In genomic region chr7:52088008-52088787, GRCh38 we compare ENCODE assay signal across 15 cellular contexts.
DNase-seq lines count a peak whose midpoint lies in the region; ATAC-seq, FAIRE-seq and TF ChIP-seq lines count a peak whose summit lies in the region.
"Had no signal": no experiment of that assay in that cellular context is flagged by ENCODE, and none has a peak within 500 bp of the region (broad histone marks: within the 10 kb centered on the region; RNA-seq: fewer than 3 reads in every experiment).

No MANE protein-coding gene starts in this region.

- H3K27ac ChIP-seq in HepG2 (ENCODE audit: extremely low read length, insufficient read depth, low read length) (no peak overlapping the region), right lobe of liver (no peak overlapping the region), breast epithelium (no peak overlapping the region), uterus (no peak overlapping the region)
- H3K27ac ChIP-seq: A549, thoracic aorta had no signal

- H3K79me2 ChIP-seq in HepG2 (ENCODE audit: insufficient read depth, low read length), result no peaks in the 10 kb centered on the region

- DNase-seq in HepG2 (ENCODE audit: low spot score) (no peak), right lobe of liver (no peak), occipital lobe (lab: John Stamatoyannopoulos, UW) (peak; percentile 16), mucosa of gallbladder (ENCODE audit: low spot score) (no peak), breast epithelium (ENCODE audit: low spot score in 2 of 2) (no peak), uterus (no peak)
- DNase-seq: activated CD4-positive, alpha-beta T cell treated with anti-CD3 and anti-CD28 coated beads for 36 hours; activated T-cell treated with anti-CD3 and anti-CD28 coated beads, Interleukin-2, amount 50 U/mL, for 24 hours; mucosa of descending colon; T-cell had no signal

- H3K4me3 ChIP-seq in HepG2 (replicated peaks in 1 of 3; ENCODE audit: insufficient read depth in 1 of 3, low read depth in 2 of 3, low read length in 3 of 3) (no peak overlapping the region), right lobe of liver (no peak overlapping the region), iPS-11a (ENCODE audit: low read depth, low read length) (peak overlapping the region; percentile 21), breast epithelium (peak overlapping the region in 1 of 3 donors; percentile 43), uterus (no peak overlapping the region)
- H3K4me3 ChIP-seq: A549, mucosa of descending colon, thoracic aorta had no signal

- TF ChIP-seq RAD21 in HepG2 (CRISPR knock-in tag; IDR thresholded peaks at IDR 0.05), result no peak

- in situ Hi-C loops in HepG2 (cut with HindIII; ENCODE audit: extremely low pct_ligation_motif_present, low pct_unique_long_range_greater_than_20kb), result no loop called here

- no peak for FAIRE-seq in HepG2 (lab: Jason Lieb, UNC)
- FAIRE-seq: A549, frontal cortex had no signal

- no peak for TF ChIP-seq POLR2A in HepG2 (IDR thresholded peaks at IDR 0.05; ENCODE audit: insufficient read depth in 1 of 2, low read depth in 2 of 2, low read length in 2 of 2)
- no peak for TF ChIP-seq POLR2A in right lobe of liver (IDR thresholded peaks at IDR 0.05)
- TF ChIP-seq POLR2A in breast epithelium (IDR thresholded peaks at IDR 0.05), result no peak
- no peak for TF ChIP-seq POLR2A in uterus (IDR thresholded peaks at IDR 0.05)

- no peak overlapping the region; the same call in 1 of the 2 replicates for H3K4me2 ChIP-seq in HepG2 (ENCODE audit: low read depth, low read length)
- H3K4me2 ChIP-seq: A549 had no signal

- intact Hi-C loops in HepG2 (cut with micrococcal nuclease; ENCODE audit: unreplicated experiment) (loop anchor here (2.0 kb wide), 1 partner anchor 657 kb away; no protein-coding TSS in a partner anchor), right lobe of liver (cut with DNase I) (no loop called here), breast epithelium (cut with DNase I; ENCODE audit: low total_unique reads) (no loop called here), uterus (cut with DNase I; ENCODE audit: low total_unique reads) (no loop called here)

- whole genome bisulfite sequencing in HepG2 (ENCODE audit: low lambda C conversion rate), result 55% methylated on average over 31 of the region's 44 CpGs
- WGBS in right lobe of liver (ENCODE audit: insufficient coverage, low coverage, low lambda C conversion rate, missing lambda C conversion rate), result 10% methylated on average over 27 of the region's 44 CpGs

- no peak overlapping the region for H2AFZ ChIP-seq in HepG2 (ENCODE audit: low read length)

- H3K36me3 ChIP-seq in HepG2 (replicated peaks in 1 of 2; ENCODE audit: control insufficient read depth in 1 of 2, insufficient read depth in 2 of 2, low read length in 2 of 2) (no peaks in the 10 kb centered on the region), right lobe of liver (no peaks in the 10 kb centered on the region), breast epithelium (no peaks in the 10 kb centered on the region), uterus (no peaks in the 10 kb centered on the region)
- H3K36me3 ChIP-seq: thoracic aorta had no signal

- H3K9me3 ChIP-seq in HepG2 (ENCODE audit: low read length), result no peaks in the 10 kb centered on the region
- no peaks in the 10 kb centered on the region for H3K9me3 ChIP-seq in right lobe of liver
- H3K9me3 ChIP-seq in breast epithelium, result no peaks in the 10 kb centered on the region
- no peaks in the 10 kb centered on the region for H3K9me3 ChIP-seq in uterus
- H3K9me3 ChIP-seq: A549, mucosa of descending colon, thoracic aorta had no signal

- TF ChIP-seq EP300 in HepG2 (IDR thresholded peaks at IDR 0.05; ENCODE audit: low read depth in 2 of 2, low read length in 2 of 2) (no peak), HepG2 (CRISPR knock-in tag; IDR thresholded peaks at IDR 0.05; ENCODE audit: borderline replicate concordance) (no peak)

- ATAC-seq in HepG2, result peak; percentile 81
- no peak for ATAC-seq in right lobe of liver
- no peak for ATAC-seq in HG03571 (IDR thresholded peaks at IDR 0.05; ENCODE audit: unreplicated experiment)
- ATAC-seq: A549; activated CD4-positive, alpha-beta T cell treated with anti-CD3 and anti-CD28 coated beads for 36 hours; mucosa of descending colon; T-cell had no signal

- no peaks in the 10 kb centered on the region for H3K4me1 ChIP-seq in HepG2 (ENCODE audit: insufficient read depth, low read length)
- no peaks in the 10 kb centered on the region for H3K4me1 ChIP-seq in right lobe of liver
- H3K4me1 ChIP-seq in breast epithelium, result no peaks in the 10 kb centered on the region
- no peaks in the 10 kb centered on the region for H3K4me1 ChIP-seq in uterus
- H3K4me1 ChIP-seq: A549 had no signal

- BruUV-seq in HepG2 (replicated peaks; lab: Mats Ljungman, UMichigan), result no TSS peak

- H3K9ac ChIP-seq in HepG2 (ENCODE audit: insufficient read depth, low read depth, low read length), result no peak overlapping the region

- TF ChIP-seq CTCF in HepG2 (CRISPR knock-in tag; IDR thresholded peaks at IDR 0.05) (peak; percentile 31; the same call in 1 of the 2 replicates), right lobe of liver (IDR thresholded peaks at IDR 0.05) (no peak), breast epithelium (IDR thresholded peaks at IDR 0.05) (no peak), uterus (IDR thresholded peaks at IDR 0.05) (no peak)

- no peaks in the 10 kb centered on the region for H4K20me1 ChIP-seq in HepG2 (ENCODE audit: insufficient read depth, low read length)

- CTCF ChIA-PET in HepG2 (lab: Yijun Ruan, JAX; ENCODE audit: low intra/inter-chr PET ratio, low total read pairs), result no interaction called here

- POLR2A ChIA-PET in HepG2 (lab: Yijun Ruan, JAX), result no interaction called here

- H3K27me3 ChIP-seq in HepG2 (ENCODE audit: control insufficient read depth in 1 of 2, insufficient read depth in 2 of 2, low read length in 2 of 2) (no peaks in the 10 kb centered on the region), right lobe of liver (no peaks in the 10 kb centered on the region), breast epithelium (peaks cover 0 to 12% of the 10 kb centered on the region in 2 donors), uterus (no peaks in the 10 kb centered on the region)

TF ChIP-seq in HepG2, 621 proteins besides CTCF, POLR2A, EP300 and RAD21 (continues in another document):
- TF ChIP-seq, protein P1, sequence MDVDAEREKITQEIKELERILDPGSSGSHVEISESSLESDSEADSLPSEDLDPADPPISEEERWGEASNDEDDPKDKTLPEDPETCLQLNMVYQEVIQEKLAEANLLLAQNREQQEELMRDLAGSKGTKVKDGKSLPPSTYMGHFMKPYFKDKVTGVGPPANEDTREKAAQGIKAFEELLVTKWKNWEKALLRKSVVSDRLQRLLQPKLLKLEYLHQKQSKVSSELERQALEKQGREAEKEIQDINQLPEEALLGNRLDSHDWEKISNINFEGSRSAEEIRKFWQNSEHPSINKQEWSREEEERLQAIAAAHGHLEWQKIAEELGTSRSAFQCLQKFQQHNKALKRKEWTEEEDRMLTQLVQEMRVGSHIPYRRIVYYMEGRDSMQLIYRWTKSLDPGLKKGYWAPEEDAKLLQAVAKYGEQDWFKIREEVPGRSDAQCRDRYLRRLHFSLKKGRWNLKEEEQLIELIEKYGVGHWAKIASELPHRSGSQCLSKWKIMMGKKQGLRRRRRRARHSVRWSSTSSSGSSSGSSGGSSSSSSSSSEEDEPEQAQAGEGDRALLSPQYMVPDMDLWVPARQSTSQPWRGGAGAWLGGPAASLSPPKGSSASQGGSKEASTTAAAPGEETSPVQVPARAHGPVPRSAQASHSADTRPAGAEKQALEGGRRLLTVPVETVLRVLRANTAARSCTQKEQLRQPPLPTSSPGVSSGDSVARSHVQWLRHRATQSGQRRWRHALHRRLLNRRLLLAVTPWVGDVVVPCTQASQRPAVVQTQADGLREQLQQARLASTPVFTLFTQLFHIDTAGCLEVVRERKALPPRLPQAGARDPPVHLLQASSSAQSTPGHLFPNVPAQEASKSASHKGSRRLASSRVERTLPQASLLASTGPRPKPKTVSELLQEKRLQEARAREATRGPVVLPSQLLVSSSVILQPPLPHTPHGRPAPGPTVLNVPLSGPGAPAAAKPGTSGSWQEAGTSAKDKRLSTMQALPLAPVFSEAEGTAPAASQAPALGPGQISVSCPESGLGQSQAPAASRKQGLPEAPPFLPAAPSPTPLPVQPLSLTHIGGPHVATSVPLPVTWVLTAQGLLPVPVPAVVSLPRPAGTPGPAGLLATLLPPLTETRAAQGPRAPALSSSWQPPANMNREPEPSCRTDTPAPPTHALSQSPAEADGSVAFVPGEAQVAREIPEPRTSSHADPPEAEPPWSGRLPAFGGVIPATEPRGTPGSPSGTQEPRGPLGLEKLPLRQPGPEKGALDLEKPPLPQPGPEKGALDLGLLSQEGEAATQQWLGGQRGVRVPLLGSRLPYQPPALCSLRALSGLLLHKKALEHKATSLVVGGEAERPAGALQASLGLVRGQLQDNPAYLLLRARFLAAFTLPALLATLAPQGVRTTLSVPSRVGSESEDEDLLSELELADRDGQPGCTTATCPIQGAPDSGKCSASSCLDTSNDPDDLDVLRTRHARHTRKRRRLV (CRISPR knock-in tag; IDR thresholded peaks at IDR 0.05), result no peak
- TF ChIP-seq FOXA3 (CRISPR knock-in tag; IDR thresholded peaks at IDR 0.05) (no peak), TFDP1 (CRISPR knock-in tag; IDR thresholded peaks at IDR 0.05; ENCODE audit: borderline replicate concordance) (no peak), GTF2F1 (IDR thresholded peaks at IDR 0.05; ENCODE audit: low read length) (no peak), ZNF513 (CRISPR knock-in tag; conservative IDR thresholded peaks at IDR 0.05) (no peak), RORA (CRISPR knock-in tag; IDR thresholded peaks at IDR 0.05) (no peak), ZNF776 (CRISPR knock-in tag; IDR thresholded peaks at IDR 0.05) (no peak), ZNF432 (CRISPR knock-in tag; IDR thresholded peaks at IDR 0.05; ENCODE audit: borderline replicate concordance) (no peak)
